ENCODE assay signal across 3 cellular contexts in genomic region chr4:165905405-165906027, GRCh38.
TF ChIP-seq lines count a peak whose summit lies in the region.

No MANE protein-coding gene starts in this region.

TF ChIP-seq in SK-N-SH treated with all-trans-retinoic acid at 6 μM for 48 hours, 23 proteins besides CTCF, POLR2A, EP300 and RAD21 (continued from another document):
- TF ChIP-seq CSDC2 (CRISPR knock-in tag; IDR thresholded peaks at IDR 0.05) (no peak), ZFP3 (CRISPR knock-in tag; IDR thresholded peaks at IDR 0.05) (no peak), ZC3H10 (CRISPR knock-in tag; IDR thresholded peaks at IDR 0.05) (no peak), ZNF8 (CRISPR knock-in tag; IDR thresholded peaks at IDR 0.05) (no peak), SNAI2 (CRISPR knock-in tag; IDR thresholded peaks at IDR 0.05) (no peak), ZNF70 (CRISPR knock-in tag; IDR thresholded peaks at IDR 0.05) (no peak), ARNTL (CRISPR knock-in tag; IDR thresholded peaks at IDR 0.05; ENCODE audit: borderline replicate concordance, low read depth) (no peak), CREB5 (CRISPR knock-in tag; IDR thresholded peaks at IDR 0.05; ENCODE audit: low read depth) (no peak), ESRRG (CRISPR knock-in tag; IDR thresholded peaks at IDR 0.05) (no peak), BACH2 (CRISPR knock-in tag; IDR thresholded peaks at IDR 0.05; ENCODE audit: borderline replicate concordance) (no peak), RARB (CRISPR knock-in tag; IDR thresholded peaks at IDR 0.05) (no peak), ZFP30 (CRISPR knock-in tag; IDR thresholded peaks at IDR 0.05) (no peak), TSHZ2 (CRISPR knock-in tag; IDR thresholded peaks at IDR 0.05) (no peak)

TF ChIP-seq in SK-N-SH, 30 proteins besides CTCF, POLR2A, EP300 and RAD21 (continued from another document):
- TF ChIP-seq TCF12 (IDR thresholded peaks at IDR 0.05) (no peak), EZH2phosphoT487 (IDR thresholded peaks at IDR 0.05; ENCODE audit: borderline replicate concordance, low read depth) (no peak), RFX5 (IDR thresholded peaks at IDR 0.05; ENCODE audit: low read length) (no peak), ZBTB33 (IDR thresholded peaks at IDR 0.05; ENCODE audit: borderline replicate concordance, low read depth) (no peak), MEF2A (IDR thresholded peaks at IDR 0.05; ENCODE audit: borderline replicate concordance, low read depth) (no peak), YY1 (IDR thresholded peaks at IDR 0.05; ENCODE audit: low read depth) (no peak)
TF ChIP-seq in SK-N-SH: peak in this region for 0.

TF ChIP-seq in endothelial cell of umbilical vein, 7 proteins besides CTCF, POLR2A, EP300 and RAD21:
- TF ChIP-seq FOS (IDR thresholded peaks at IDR 0.05; ENCODE audit: borderline replicate concordance, insufficient read depth, low read length) (peak; percentile 69), GATA2 (IDR thresholded peaks at IDR 0.05; ENCODE audit: insufficient read depth, insufficient read length, low read depth, low read length) (peak; percentile 90), POLR2AphosphoS5 (IDR thresholded peaks at IDR 0.05; ENCODE audit: insufficient read depth, low read depth, low read length) (no peak), MAX (IDR thresholded peaks at IDR 0.05; ENCODE audit: insufficient read depth, insufficient read length) (no peak), JUN (IDR thresholded peaks at IDR 0.05; ENCODE audit: borderline replicate concordance, insufficient read depth, insufficient read length, low read depth) (peak; percentile 71), EZH2 (IDR thresholded peaks at IDR 0.05; ENCODE audit: borderline replicate concordance, low read depth, low read length, severe bottlenecking) (no peak), MYC (IDR thresholded peaks at IDR 0.05; ENCODE audit: low read depth, low read length) (no peak)
